ENCODE assay signal across 1 cellular context in the genomic region with DNA sequence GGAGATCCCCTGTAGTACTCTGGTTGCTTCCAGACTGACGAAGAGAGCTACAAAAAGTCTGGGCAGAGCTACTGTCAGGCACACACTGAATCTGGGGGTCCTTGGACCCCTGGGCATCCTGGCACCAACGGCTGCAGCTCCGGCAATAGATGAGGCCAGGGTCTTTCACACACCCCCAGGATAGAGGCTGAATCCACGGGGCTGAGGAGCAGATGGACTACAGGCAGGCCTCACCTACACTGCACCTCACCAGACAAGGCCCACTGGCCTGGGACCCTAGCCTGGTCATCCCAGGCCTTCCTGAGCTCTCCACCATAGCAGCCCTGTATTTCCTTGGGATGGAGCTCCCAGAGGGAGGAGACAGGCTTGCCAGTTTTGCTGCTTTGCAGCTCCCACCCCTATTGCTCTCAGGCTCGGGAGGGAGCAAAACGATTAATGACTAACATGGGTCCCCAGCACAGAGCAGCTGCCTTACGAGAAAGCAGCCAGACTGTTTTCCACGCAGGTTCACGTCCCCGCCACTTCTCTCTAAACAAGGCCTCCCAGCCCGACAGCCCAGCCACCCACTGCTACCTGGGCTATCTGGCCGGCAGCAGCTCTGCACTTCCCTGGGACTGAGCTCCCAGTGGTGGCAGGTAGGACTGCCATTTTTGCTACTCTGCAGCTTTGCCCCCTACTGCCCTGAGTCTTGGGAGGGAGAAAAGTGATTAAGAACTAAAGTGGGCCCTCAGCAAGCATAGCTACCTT.
TF ChIP-seq lines count a peak whose summit lies in the region.

No MANE protein-coding gene starts in this region.

TF ChIP-seq in GM23338, 12 proteins besides CTCF, POLR2A, EP300 and RAD21 (continued from another document):
- TF ChIP-seq, protein P1, sequence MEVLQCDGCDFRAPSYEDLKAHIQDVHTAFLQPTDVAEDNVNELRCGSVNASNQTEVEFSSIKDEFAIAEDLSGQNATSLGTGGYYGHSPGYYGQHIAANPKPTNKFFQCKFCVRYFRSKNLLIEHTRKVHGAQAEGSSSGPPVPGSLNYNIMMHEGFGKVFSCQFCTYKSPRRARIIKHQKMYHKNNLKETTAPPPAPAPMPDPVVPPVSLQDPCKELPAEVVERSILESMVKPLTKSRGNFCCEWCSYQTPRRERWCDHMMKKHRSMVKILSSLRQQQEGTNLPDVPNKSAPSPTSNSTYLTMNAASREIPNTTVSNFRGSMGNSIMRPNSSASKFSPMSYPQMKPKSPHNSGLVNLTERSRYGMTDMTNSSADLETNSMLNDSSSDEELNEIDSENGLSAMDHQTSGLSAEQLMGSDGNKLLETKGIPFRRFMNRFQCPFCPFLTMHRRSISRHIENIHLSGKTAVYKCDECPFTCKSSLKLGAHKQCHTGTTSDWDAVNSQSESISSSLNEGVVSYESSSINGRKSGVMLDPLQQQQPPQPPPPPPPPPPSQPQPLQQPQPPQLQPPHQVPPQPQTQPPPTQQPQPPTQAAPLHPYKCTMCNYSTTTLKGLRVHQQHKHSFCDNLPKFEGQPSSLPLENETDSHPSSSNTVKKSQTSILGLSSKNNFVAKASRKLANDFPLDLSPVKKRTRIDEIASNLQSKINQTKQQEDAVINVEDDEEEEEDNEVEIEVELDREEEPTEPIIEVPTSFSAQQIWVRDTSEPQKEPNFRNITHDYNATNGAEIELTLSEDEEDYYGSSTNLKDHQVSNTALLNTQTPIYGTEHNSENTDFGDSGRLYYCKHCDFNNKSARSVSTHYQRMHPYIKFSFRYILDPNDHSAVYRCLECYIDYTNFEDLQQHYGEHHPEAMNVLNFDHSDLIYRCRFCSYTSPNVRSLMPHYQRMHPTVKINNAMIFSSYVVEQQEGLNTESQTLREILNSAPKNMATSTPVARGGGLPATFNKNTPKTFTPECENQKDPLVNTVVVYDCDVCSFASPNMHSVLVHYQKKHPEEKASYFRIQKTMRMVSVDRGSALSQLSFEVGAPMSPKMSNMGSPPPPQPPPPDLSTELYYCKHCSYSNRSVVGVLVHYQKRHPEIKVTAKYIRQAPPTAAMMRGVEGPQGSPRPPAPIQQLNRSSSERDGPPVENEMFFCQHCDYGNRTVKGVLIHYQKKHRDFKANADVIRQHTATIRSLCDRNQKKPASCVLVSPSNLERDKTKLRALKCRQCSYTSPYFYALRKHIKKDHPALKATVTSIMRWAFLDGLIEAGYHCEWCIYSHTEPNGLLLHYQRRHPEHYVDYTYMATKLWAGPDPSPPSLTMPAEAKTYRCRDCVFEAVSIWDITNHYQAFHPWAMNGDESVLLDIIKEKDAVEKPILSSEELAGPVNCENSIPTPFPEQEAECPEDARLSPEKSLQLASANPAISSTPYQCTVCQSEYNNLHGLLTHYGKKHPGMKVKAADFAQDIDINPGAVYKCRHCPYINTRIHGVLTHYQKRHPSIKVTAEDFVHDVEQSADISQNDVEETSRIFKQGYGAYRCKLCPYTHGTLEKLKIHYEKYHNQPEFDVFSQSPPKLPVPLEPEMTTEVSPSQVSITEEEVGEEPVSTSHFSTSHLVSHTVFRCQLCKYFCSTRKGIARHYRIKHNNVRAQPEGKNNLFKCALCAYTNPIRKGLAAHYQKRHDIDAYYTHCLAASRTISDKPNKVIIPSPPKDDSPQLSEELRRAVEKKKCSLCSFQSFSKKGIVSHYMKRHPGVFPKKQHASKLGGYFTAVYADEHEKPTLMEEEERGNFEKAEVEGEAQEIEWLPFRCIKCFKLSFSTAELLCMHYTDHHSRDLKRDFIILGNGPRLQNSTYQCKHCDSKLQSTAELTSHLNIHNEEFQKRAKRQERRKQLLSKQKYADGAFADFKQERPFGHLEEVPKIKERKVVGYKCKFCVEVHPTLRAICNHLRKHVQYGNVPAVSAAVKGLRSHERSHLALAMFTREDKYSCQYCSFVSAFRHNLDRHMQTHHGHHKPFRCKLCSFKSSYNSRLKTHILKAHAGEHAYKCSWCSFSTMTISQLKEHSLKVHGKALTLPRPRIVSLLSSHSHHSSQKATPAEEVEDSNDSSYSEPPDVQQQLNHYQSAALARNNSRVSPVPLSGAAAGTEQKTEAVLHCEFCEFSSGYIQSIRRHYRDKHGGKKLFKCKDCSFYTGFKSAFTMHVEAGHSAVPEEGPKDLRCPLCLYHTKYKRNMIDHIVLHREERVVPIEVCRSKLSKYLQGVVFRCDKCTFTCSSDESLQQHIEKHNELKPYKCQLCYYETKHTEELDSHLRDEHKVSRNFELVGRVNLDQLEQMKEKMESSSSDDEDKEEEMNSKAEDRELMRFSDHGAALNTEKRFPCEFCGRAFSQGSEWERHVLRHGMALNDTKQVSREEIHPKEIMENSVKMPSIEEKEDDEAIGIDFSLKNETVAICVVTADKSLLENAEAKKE (CRISPR knock-in tag; IDR thresholded peaks at IDR 0.05): no peak
- no peak for TF ChIP-seq ZNF331 (CRISPR knock-in tag; IDR thresholded peaks at IDR 0.05; ENCODE audit: low read depth)
- no peak for TF ChIP-seq EZH2 (IDR thresholded peaks at IDR 0.05; ENCODE audit: low read depth, unreplicated experiment)
- no peak for TF ChIP-seq POLR2AphosphoS5 (IDR thresholded peaks at IDR 0.05; ENCODE audit: low read depth)
- no peak for TF ChIP-seq CREB1 (CRISPR knock-in tag; IDR thresholded peaks at IDR 0.05; ENCODE audit: low read depth)
TF ChIP-seq in GM23338: peak in this region for 0.
